In the genomic region with DNA sequence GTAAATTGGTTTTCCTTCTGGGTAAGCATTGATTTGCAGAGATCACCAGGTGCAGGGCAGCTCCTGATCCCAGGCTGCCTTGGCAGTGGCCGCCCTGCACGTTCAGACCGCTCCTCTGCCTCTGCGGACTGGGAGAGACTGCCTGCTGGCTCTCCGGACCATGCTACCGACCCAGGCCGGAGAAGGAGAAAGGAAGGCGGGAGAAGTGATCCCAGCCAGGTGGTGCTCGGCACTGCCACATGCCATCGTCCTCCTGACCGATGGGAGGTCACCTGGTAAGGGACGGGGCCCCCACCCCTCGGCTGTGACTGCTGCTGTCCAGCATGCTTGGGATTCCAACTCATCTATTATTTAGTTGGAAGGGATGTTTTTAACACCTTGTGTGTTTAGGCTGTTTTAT, we compare ENCODE assay signal across 18 cellular contexts.
"Had no signal": no experiment of that assay in that cellular context is flagged by ENCODE, and none has a peak within 500 bp of the region (broad histone marks: within the 10 kb centered on the region; RNA-seq: fewer than 3 reads in every experiment).

No MANE protein-coding gene starts in this region.

- DNase-seq: effector memory CD4-positive, alpha-beta T cell; foreskin keratinocyte; left colon; mucosa of descending colon; natural killer cell; occipital lobe; right lobe of liver; stimulated activated CD4-positive, alpha-beta T cell treated with anti-CD3 and anti-CD28 coated beads, Interleukin-4, amount 100 ng/mL, for 1 hour; stimulated activated CD8-positive, alpha-beta memory T cell treated with anti-CD3 and anti-CD28 coated beads, Interleukin-4, amount 100 ng/mL, for 48 hours; stimulated activated naive CD8-positive, alpha-beta T cell treated with anti-CD3 and anti-CD28 coated beads, Interleukin-15, Interleukin-2, amounts not matched to agents 100 U/mL and 50 U/mL, for 24 hours; thyroid gland; upper lobe of right lung had no signal

- H3K27me3 ChIP-seq: foreskin keratinocyte, neural progenitor cell, right lobe of liver, thyroid gland, upper lobe of right lung had no signal

- ATAC-seq: foreskin keratinocyte; left colon; mucosa of descending colon; natural killer cell; right lobe of liver; stimulated activated effector memory CD8-positive, alpha-beta T cell treated with anti-CD3 and anti-CD28 coated beads, Interleukin-12 subunit alpha, Interleukin-12 subunit beta, amount 100 ng/mL, for 72 hours; stimulated activated naive CD8-positive, alpha-beta T cell treated with anti-CD3 and anti-CD28 coated beads, Interleukin-15, Interleukin-2, amounts not matched to agents 100 U/mL and 50 U/mL, for 24 hours; upper lobe of right lung had no signal

- H3K27ac ChIP-seq: epithelial cell of prostate, foreskin keratinocyte, neural progenitor cell, parathyroid adenoma, prostate gland, right lobe of liver, suprapubic skin, thyroid gland, upper lobe of right lung had no signal

- H3K9ac ChIP-seq: neural progenitor cell, parathyroid adenoma had no signal

- H2AFZ ChIP-seq: neural progenitor cell, parathyroid adenoma had no signal

- H3K4me3 ChIP-seq: mucosa of descending colon, neural progenitor cell, prostate gland, right lobe of liver, suprapubic skin, thyroid gland, upper lobe of right lung had no signal

- H3K36me3 ChIP-seq: neural progenitor cell, prostate gland, right lobe of liver, suprapubic skin, thyroid gland, upper lobe of right lung had no signal

- H3K4me1 ChIP-seq: foreskin keratinocyte, parathyroid adenoma, prostate gland, right lobe of liver, suprapubic skin, thyroid gland, upper lobe of right lung had no signal

- H3K9me3 ChIP-seq: mucosa of descending colon, prostate gland, right lobe of liver, suprapubic skin, thyroid gland, upper lobe of right lung had no signal

- H3K4me2 ChIP-seq: neural progenitor cell had no signal
